ENCODE assay signal across 3 cellular contexts in genomic region chr2:219030177-219030940, GRCh38.
TF ChIP-seq lines count a peak whose summit lies in the region.

No MANE protein-coding gene starts in this region.

TF ChIP-seq in SK-N-SH treated with all-trans-retinoic acid at 6 μM for 48 hours, 23 proteins besides CTCF, POLR2A, EP300 and RAD21:
- no peak for TF ChIP-seq GLIS3 (CRISPR knock-in tag; IDR thresholded peaks at IDR 0.05)
- no peak for TF ChIP-seq ZNF8 (CRISPR knock-in tag; IDR thresholded peaks at IDR 0.05)
- TF ChIP-seq ZC3H10 (CRISPR knock-in tag; IDR thresholded peaks at IDR 0.05), result no peak
- no peak for TF ChIP-seq PPARA (CRISPR knock-in tag; IDR thresholded peaks at IDR 0.05; ENCODE audit: borderline replicate concordance)
- TF ChIP-seq ARNTL (CRISPR knock-in tag; IDR thresholded peaks at IDR 0.05; ENCODE audit: borderline replicate concordance, low read depth), result no peak
- TF ChIP-seq CREB5 (CRISPR knock-in tag; IDR thresholded peaks at IDR 0.05; ENCODE audit: low read depth), result no peak
TF ChIP-seq in SK-N-SH treated with all-trans-retinoic acid at 6 μM for 48 hours: peak in this region for 0.

TF ChIP-seq in SK-N-SH, 30 proteins besides CTCF, POLR2A, EP300 and RAD21:
- TF ChIP-seq ELF1 (IDR thresholded peaks at IDR 0.05) (no peak), TCF12 (IDR thresholded peaks at IDR 0.05) (no peak), FOXM1 (IDR thresholded peaks at IDR 0.05; ENCODE audit: low read depth) (no peak), NFIC (IDR thresholded peaks at IDR 0.05; ENCODE audit: borderline replicate concordance) (no peak), ZBTB33 (IDR thresholded peaks at IDR 0.05; ENCODE audit: borderline replicate concordance, low read depth) (no peak), YY1 (IDR thresholded peaks at IDR 0.05; ENCODE audit: low read depth) (no peak), GATA2 (CRISPR knock-in tag; IDR thresholded peaks at IDR 0.05) (no peak), USF2 (IDR thresholded peaks at IDR 0.05; ENCODE audit: borderline replicate concordance, low read depth, low read length) (no peak), USF1 (IDR thresholded peaks at IDR 0.05; ENCODE audit: borderline replicate concordance, low read depth) (no peak), JUND (IDR thresholded peaks at IDR 0.05) (no peak), RXRA (IDR thresholded peaks at IDR 0.05; ENCODE audit: borderline replicate concordance, low read depth) (no peak), FOXJ3 (CRISPR knock-in tag; IDR thresholded peaks at IDR 0.05) (no peak), PBX3 (IDR thresholded peaks at IDR 0.05) (no peak), MAX (IDR thresholded peaks at IDR 0.05; ENCODE audit: low read depth) (no peak), POLR2AphosphoS5 (IDR thresholded peaks at IDR 0.05; ENCODE audit: low read depth, low read length) (no peak), IRF3 (IDR thresholded peaks at IDR 0.05; ENCODE audit: low read depth, low read length) (no peak), MEF2A (IDR thresholded peaks at IDR 0.05; ENCODE audit: borderline replicate concordance, low read depth) (no peak), TEAD4 (IDR thresholded peaks at IDR 0.05; ENCODE audit: borderline replicate concordance, insufficient read depth) (no peak), MXI1 (IDR thresholded peaks at IDR 0.05; ENCODE audit: low read depth, low read length) (no peak), TAF1 (IDR thresholded peaks at IDR 0.05; ENCODE audit: borderline replicate concordance, low read depth, low read length) (no peak)

TF ChIP-seq in H1, 55 proteins besides CTCF, POLR2A, EP300 and RAD21:
- TF ChIP-seq ATF3 (IDR thresholded peaks at IDR 0.05; ENCODE audit: insufficient read depth, low read depth, low read length), result no peak
- TF ChIP-seq CHD1 (IDR thresholded peaks at IDR 0.05; ENCODE audit: low read depth, low read length), result no peak
- no peak for TF ChIP-seq EZH2 (IDR thresholded peaks at IDR 0.05; ENCODE audit: low read depth, low read length, severe bottlenecking)
- no peak for TF ChIP-seq SP4 (IDR thresholded peaks at IDR 0.05; ENCODE audit: low read length)
- TF ChIP-seq RXRA (IDR thresholded peaks at IDR 0.05; ENCODE audit: insufficient read depth, low read depth, low read length), result no peak
- no peak for TF ChIP-seq POU5F1 (IDR thresholded peaks at IDR 0.05; ENCODE audit: low read depth, low read length)
